ENCODE assay signal across 8 cellular contexts in the genomic region with DNA sequence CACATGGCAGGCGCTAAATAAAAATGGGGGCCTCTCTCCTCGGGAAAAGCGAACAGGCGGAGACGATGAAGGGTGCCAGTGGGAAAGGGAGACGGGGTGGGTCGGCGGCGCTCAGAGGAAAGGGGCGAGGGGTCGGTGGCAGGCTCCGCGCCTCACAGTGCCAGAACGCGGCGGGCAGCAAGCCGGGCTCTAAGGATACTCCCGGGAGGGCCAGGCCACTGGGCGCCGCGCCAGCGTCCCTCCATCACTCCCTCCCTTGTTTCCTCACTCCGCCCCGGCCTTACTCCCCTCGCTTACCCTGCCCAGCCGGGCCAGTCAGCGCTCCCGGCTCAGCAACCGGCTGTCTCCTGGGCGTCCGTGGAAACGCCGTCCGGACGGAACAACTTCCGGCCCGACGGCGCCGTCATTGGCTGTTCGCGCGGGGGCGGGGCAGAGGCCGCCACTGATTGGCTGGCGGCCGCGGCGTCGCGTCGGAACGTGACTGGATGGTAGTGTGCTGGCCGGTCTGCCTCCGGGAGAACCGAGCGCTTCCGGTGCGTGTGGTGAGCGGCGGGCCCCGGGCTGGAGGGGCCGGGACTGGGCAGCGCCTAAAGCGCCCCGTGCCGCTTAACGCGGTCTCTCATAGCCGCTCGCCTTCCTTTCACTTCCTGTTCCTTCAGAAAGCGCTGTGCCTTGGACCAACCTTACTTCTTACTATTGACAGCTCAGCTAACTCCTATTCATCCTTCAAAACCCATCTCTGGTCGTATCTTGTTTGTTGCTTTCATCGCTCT. TPM values are rescaled to one million over a fixed set of nuclear protein-coding genes. Genes with fewer than 3 reads are reported as not detected.
DNase-seq lines count a peak whose midpoint lies in the region; ATAC-seq and TF ChIP-seq lines count a peak whose summit lies in the region.

TSS of gene WDR25 (plus strand) at position 523 of the 773 bp plus-strand sequence.

- H3K27me3 Mint-ChIP-seq in activated T-cell treated with anti-CD3 and anti-CD28 coated beads, Interleukin-2, amount 50 U/mL, for 4 hours (ENCODE audit: low read depth), result no peaks in the 10 kb centered on the region

- peak; percentile 94 for DNase-seq in DMS79 (lab: John Stamatoyannopoulos, UW)
- peak; percentile 94 for DNase-seq in KG1 (lab: John Stamatoyannopoulos, UW)
- peak; percentile 93 for DNase-seq in activated T-cell treated with anti-CD3 and anti-CD28 coated beads, Interleukin-2, amount 50 U/mL, for 4 hours
- DNase-seq in myocyte (ENCODE audit: low read depth), result peak; percentile 95
- DNase-seq in stimulated activated CD8-positive, alpha-beta memory T cell treated with anti-CD3 and anti-CD28 coated beads, Interleukin-7, amount 100 ng/mL, for 4 hours (ENCODE audit: low read depth in 2 of 2), result peak; percentile 75 to 89

- H3K4me3 Mint-ChIP-seq in activated T-cell treated with anti-CD3 and anti-CD28 coated beads, Interleukin-2, amount 50 U/mL, for 4 hours, result peak within 1 kb of the TSS; percentile 98

- no peaks in the 10 kb centered on the region for H3K9me3 Mint-ChIP-seq in activated T-cell treated with anti-CD3 and anti-CD28 coated beads, Interleukin-2, amount 50 U/mL, for 4 hours

- H3K36me3 Mint-ChIP-seq in activated T-cell treated with anti-CD3 and anti-CD28 coated beads, Interleukin-2, amount 50 U/mL, for 4 hours (ENCODE audit: insufficient read depth), result peaks cover 34% of the 10 kb centered on the region

- H3K4me1 Mint-ChIP-seq in activated T-cell treated with anti-CD3 and anti-CD28 coated beads, Interleukin-2, amount 50 U/mL, for 4 hours (ENCODE audit: low read depth), result peaks cover 41% of the 10 kb centered on the region

- peak; percentile 79 for ATAC-seq in GM21737 (IDR thresholded peaks at IDR 0.05; ENCODE audit: unreplicated experiment)
- peak; percentile 85 to 87 for ATAC-seq in activated T-cell treated with anti-CD3 and anti-CD28 coated beads, Interleukin-2, amount 50 U/mL, for 4 hours
- ATAC-seq in esophagus mucosa, result peak; percentile 94

TF ChIP-seq in PFSK-1, 5 proteins besides CTCF, POLR2A, EP300 and RAD21:
- TF ChIP-seq REST (IDR thresholded peaks at IDR 0.05; ENCODE audit: insufficient read depth in 1 of 2, low read depth in 2 of 2, low read length in 2 of 2) (no peak), POLR2AphosphoS5 (IDR thresholded peaks at IDR 0.05; ENCODE audit: low read depth, low read length) (peak; percentile 48; the same call in 1 of the 2 replicates), TAF1 (IDR thresholded peaks at IDR 0.05; ENCODE audit: borderline replicate concordance, insufficient read depth, low read length) (0 out of 2 replicates have a peak, but pooled peaks have one; percentile 37), FOXP2 (optimal IDR thresholded peaks at IDR 0.05; ENCODE audit: borderline replicate concordance, extremely low read depth, extremely low read length, insufficient read depth) (peak; percentile 85), SIN3A (IDR thresholded peaks at IDR 0.05; ENCODE audit: borderline replicate concordance, insufficient read depth, low read length) (no peak)

RNA-seq across cellular contexts. Expression of gene WDR25, which starts in this region (rescaled TPM):
- polyA plus RNA-seq in PFSK-1 (2012; ENCODE audit: insufficient read length, low read depth), result 10.0 TPM
- total RNA-seq in activated T-cell treated with anti-CD3 and anti-CD28 coated beads, Interleukin-2, amount 50 U/mL, for 4 hours, result 10 to 100 TPM in 2 of 3 donors, 1 to 10 TPM in 1; 9.2 to 11.7 (median 10.1) TPM
- total RNA-seq in esophagus mucosa (5.3 TPM), myocyte (13.8 and 19.1 TPM in 2 replicates)
- polyA plus RNA-seq in myocyte (2012), result 18.4 TPM

Comparison
In these comparisons a context has a peak if more than half of its experiments do, and no peak if none do; other contexts are left out.
1. Peak in every context shown above with its lines: DNase-seq and ATAC-seq.